ENCODE assay signal across 7 cellular contexts in the genomic region with DNA sequence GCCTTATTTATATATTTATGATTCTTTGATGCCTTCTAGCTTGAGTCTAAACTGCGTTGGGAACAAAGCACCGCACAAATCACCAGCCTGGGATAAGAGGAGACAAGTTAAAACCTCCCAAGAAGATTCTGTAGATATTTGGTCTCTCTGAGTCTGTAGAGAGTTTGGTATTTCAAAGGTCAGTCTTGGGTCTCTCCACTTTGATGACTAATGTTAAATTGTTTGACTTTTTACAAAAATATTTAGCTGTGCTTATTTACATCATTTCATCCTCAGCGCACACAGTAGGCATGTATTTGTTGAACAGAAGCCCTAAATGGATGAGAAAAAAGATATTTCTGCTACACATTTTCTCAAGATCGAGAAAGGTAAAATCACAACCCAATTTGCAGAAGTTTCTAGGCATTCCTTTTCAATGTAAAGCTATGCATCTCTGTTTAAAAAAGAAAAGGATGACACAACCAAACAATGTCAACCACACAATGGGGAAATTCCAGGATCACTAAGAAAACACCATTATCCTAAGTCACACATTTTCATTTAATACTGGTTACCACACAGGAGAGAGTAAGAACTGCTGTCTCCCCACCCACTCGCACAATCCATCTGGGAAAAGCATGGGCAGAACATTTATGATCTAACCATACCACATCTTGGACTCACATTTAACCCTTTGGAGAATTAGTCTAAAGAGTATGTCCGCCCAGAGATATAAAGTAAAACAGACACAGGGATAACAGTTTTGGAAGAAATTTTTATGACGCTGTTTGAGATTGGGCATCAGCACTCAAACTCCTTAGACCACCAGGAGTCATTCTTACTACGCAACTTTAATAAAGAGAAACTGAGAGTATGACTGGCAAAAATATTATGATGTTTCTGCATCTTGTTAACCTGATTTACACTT. TPM values are rescaled to one million over a fixed set of nuclear protein-coding genes. Genes with fewer than 3 reads are reported as not detected.
A peak's percentile ranks its signal among the peaks of the same experiment; 100 is the strongest.
DNase-seq lines count a peak whose midpoint lies in the region; ATAC-seq and TF ChIP-seq lines count a peak whose summit lies in the region.

No MANE protein-coding gene starts in this region.

- TF ChIP-seq CTCF in GM12865 (IDR thresholded peaks at IDR 0.05; ENCODE audit: insufficient read depth, low read depth, low read length, missing control alignments): no peak

- peaks cover 20% of the 10 kb centered on the region for H3K36me3 Mint-ChIP-seq in central memory CD8-positive, alpha-beta T cell (ENCODE audit: insufficient read depth)

- H3K27me3 ChIP-seq in NT2/D1 (ENCODE audit: insufficient read depth, insufficient read length): peaks cover under 1% of the 10 kb centered on the region
- H3K27me3 ChIP-seq in mononuclear cell (ENCODE audit: insufficient read depth, low read length): no peaks in the 10 kb centered on the region

- no peaks in the 10 kb centered on the region for H3K27me3 Mint-ChIP-seq in central memory CD8-positive, alpha-beta T cell

- no peaks in the 10 kb centered on the region for H3K9me3 Mint-ChIP-seq in central memory CD8-positive, alpha-beta T cell

- peak overlapping the region; percentile 93 for H3K27ac Mint-ChIP-seq in central memory CD8-positive, alpha-beta T cell (ENCODE audit: low read depth)

- DNase-seq in GM12865 (ENCODE audit: low read depth): peak; percentile 25
- no peak for DNase-seq in NT2/D1 (ENCODE audit: low read depth, low spot score)
- DNase-seq in central memory CD8-positive, alpha-beta T cell (ENCODE audit: low spot score in 2 of 2): no peak
- DNase-seq in NAMALWA (ENCODE audit: low spot score): no peak
- no peak for DNase-seq in medulla oblongata (ENCODE audit: extremely low spot score)

- peak overlapping the region; percentile 85 for H3K9ac ChIP-seq in NT2/D1 (ENCODE audit: insufficient read length, low read depth)

- H3K4me1 Mint-ChIP-seq in central memory CD8-positive, alpha-beta T cell: peaks cover 46% of the 10 kb centered on the region

- H3K9me3 ChIP-seq in NT2/D1 (ENCODE audit: insufficient read depth, low read length): no peaks in the 10 kb centered on the region
- H3K9me3 ChIP-seq in mononuclear cell (ENCODE audit: low read depth, low read length): no peaks in the 10 kb centered on the region

- H3K36me3 ChIP-seq in NT2/D1 (ENCODE audit: insufficient read depth, insufficient read length, low read length): peaks cover 38% of the 10 kb centered on the region

- H3K4me3 ChIP-seq in GM12865 (ENCODE audit: low read depth, low read length) (peak overlapping the region; percentile 94), NT2/D1 (ENCODE audit: insufficient read length, low read depth) (peak overlapping the region; percentile 62), mononuclear cell (ENCODE audit: low read length) (peak overlapping the region; percentile 84)

- no peaks in the 10 kb centered on the region for H3K4me1 ChIP-seq in NT2/D1 (ENCODE audit: insufficient read depth, insufficient read length)
- peaks cover 35% of the 10 kb centered on the region for H3K4me1 ChIP-seq in mononuclear cell (ENCODE audit: insufficient read depth, low read length)

- ATAC-seq in central memory CD8-positive, alpha-beta T cell (replicated peaks; ENCODE audit: extremely low read depth, poor library complexity, severe bottlenecking): no peak
- ATAC-seq in GM21529 (IDR thresholded peaks at IDR 0.05; ENCODE audit: unreplicated experiment): no peak

- peak overlapping the region; percentile 89 for H3K4me3 Mint-ChIP-seq in central memory CD8-positive, alpha-beta T cell

RNA-seq across cellular contexts. Expression of gene CDK6, which starts 4.4 kb away (rescaled TPM):
- total RNA-seq in mononuclear cell: 28.4 TPM
